ENCODE assay signal across 12 cellular contexts in genomic region chr17:21295036-21295952, GRCh38. TPM values are rescaled to one million over a fixed set of nuclear protein-coding genes. Genes with fewer than 3 reads are reported as not detected.
A peak's percentile ranks its signal among the peaks of the same experiment; 100 is the strongest.
DNase-seq lines count a peak whose midpoint lies in the region; ATAC-seq, FAIRE-seq and TF ChIP-seq lines count a peak whose summit lies in the region.
"Had no signal": no experiment of that assay in that cellular context is flagged by ENCODE, and none has a peak within 500 bp of the region (broad histone marks: within the 10 kb centered on the region; RNA-seq: fewer than 3 reads in every experiment).

No MANE protein-coding gene starts in this region.

- peaks cover 9% of the 10 kb centered on the region for H3K79me1 ChIP-seq in H1 (ENCODE audit: low read depth, low read length)

- TF ChIP-seq POLR2A in H1 (IDR thresholded peaks at IDR 0.05; ENCODE audit: control extremely low read depth in 1 of 2, low read depth in 2 of 2, low read length in 2 of 2): no peak

- WGBS in H1 (ENCODE audit: extremely low coverage in 1 of 2, insufficient coverage in 1 of 2, insufficient read length in 1 of 2, insufficient replicate concordance in 2 of 2, low coverage in 1 of 2, low lambda C conversion rate in 2 of 2, missing lambda C conversion rate in 1 of 2), 2 experiments: 84% methylated on average over 19 of the region's 19 CpGs; no CpG with 5 or more reads in 1 of the 2 experiments

- H2BK20ac ChIP-seq in H1 (ENCODE audit: low read length): no peak overlapping the region

- TF ChIP-seq CTCF in CD14-positive monocyte (IDR thresholded peaks at IDR 0.05) (no peak), H1 (IDR thresholded peaks at IDR 0.05; ENCODE audit: control extremely low read depth in 1 of 3, insufficient read depth in 1 of 3, low read depth in 1 of 3, low read length in 3 of 3) (no peak), colonic mucosa (IDR thresholded peaks at IDR 0.05) (no peak)

- TF ChIP-seq RAD21 in H1 (IDR thresholded peaks at IDR 0.05 in 1 of 2, conservative IDR thresholded peaks at IDR 0.05 in 1 of 2; ENCODE audit: low read depth in 2 of 2, low read length in 2 of 2): no peak

- H3K4me3 ChIP-seq in H1 (ENCODE audit: extremely low read depth in 1 of 4, insufficient read depth in 2 of 4, low read depth in 3 of 4, low read length in 4 of 4): no peak overlapping the region
- H3K4me3 ChIP-seq in mucosa of stomach (ENCODE audit: low read length): no peak overlapping the region
- no peak overlapping the region for H3K4me3 ChIP-seq in colonic mucosa
- H3K4me3 ChIP-seq: HAP-1, thoracic aorta had no signal

- 0 out of 4 replicates have a peak, but pooled peaks cover 0 to 3% of the 10 kb centered on the region in 2 experiments for H3K79me2 ChIP-seq in H1 (ENCODE audit: control insufficient read depth in 1 of 2, insufficient read depth in 2 of 2, low read length in 2 of 2)

- no peak overlapping the region for H3K56ac ChIP-seq in H1 (replicated peaks; ENCODE audit: insufficient read length, low read depth, low read length)

- no peaks in the 10 kb centered on the region for H3K27me3 ChIP-seq in H1 (replicated peaks in 1 of 4; ENCODE audit: control insufficient read depth in 3 of 4, extremely low read depth in 1 of 4, insufficient read depth in 3 of 4, low read length in 3 of 4)
- no peaks in the 10 kb centered on the region for H3K27me3 ChIP-seq in mucosa of stomach (ENCODE audit: control insufficient read depth, insufficient read depth, low read length)
- no peaks in the 10 kb centered on the region for H3K27me3 ChIP-seq in colonic mucosa

- no peak overlapping the region for H3K18ac ChIP-seq in H1 (ENCODE audit: extremely low read depth, low read length)

- H3K36me3 Mint-ChIP-seq in CD14-positive monocyte: peaks cover 43 to 75% of the 10 kb centered on the region in 2 donors

- peaks cover 34 to 79% of the 10 kb centered on the region in 2 experiments; a peak in 3 of 4 replicates for H3K9me3 ChIP-seq in H1 (ENCODE audit: insufficient read depth in 2 of 2, low read depth in 1 of 2, low read length in 1 of 2)
- no peaks in the 10 kb centered on the region for H3K9me3 ChIP-seq in mucosa of stomach (ENCODE audit: control insufficient read depth, low read length)
- H3K9me3 ChIP-seq in colonic mucosa: no peaks in the 10 kb centered on the region
- H3K9me3 ChIP-seq: thoracic aorta had no signal

- POLR2A ChIA-PET in H1 (lab: Charles Lee; ENCODE audit: partially characterized antibody): interaction anchor here (0.6 to 1.5 kb wide), 2 partner anchors 11 to 15 kb away, joined by 3 to 5 read pairs; no protein-coding TSS in a partner anchor

- H4K8ac ChIP-seq in H1 (ENCODE audit: extremely low read depth, insufficient read depth, low read length): no peak overlapping the region; the same call in 1 of the 2 replicates

- no peak overlapping the region for H4K5ac ChIP-seq in H1 (ENCODE audit: insufficient read length, low read depth, low read length)

- H4K20me1 ChIP-seq in H1 (replicated peaks in 1 of 2; ENCODE audit: control insufficient read depth in 1 of 2, insufficient read depth in 2 of 2, low read length in 2 of 2): peaks cover 0 to 2% of the 10 kb centered on the region in 2 experiments

- peak overlapping the region; percentile 9 to 75 (median 19) for H3K27ac Mint-ChIP-seq in CD14-positive monocyte

- H2BK12ac ChIP-seq in H1 (ENCODE audit: low read depth, low read length): no peak overlapping the region

- H3K23ac ChIP-seq in H1 (ENCODE audit: insufficient read length): no peak overlapping the region

- H3K4me1 Mint-ChIP-seq in CD14-positive monocyte: peaks cover 14% of the 10 kb centered on the region

- H3K4me2 ChIP-seq in H1 (ENCODE audit: insufficient read depth in 1 of 2, low read depth in 2 of 2, low read length in 2 of 2): no peak overlapping the region

- no peak overlapping the region for H3K4ac ChIP-seq in H1 (replicated peaks; ENCODE audit: insufficient read length, low read depth, low read length)

- intact Hi-C loops in CD14-positive monocyte (cut with micrococcal nuclease) (no loop called here), colonic mucosa (cut with DNase I) (no loop called here)

- no peak overlapping the region; the same call in 1 of the 2 replicates for H2BK15ac ChIP-seq in H1 (ENCODE audit: low read length)

- H3K4me3 Mint-ChIP-seq in CD14-positive monocyte: no peak overlapping the region

- FAIRE-seq in H1 (lab: Jason Lieb, UNC): no peak

- no peak overlapping the region for H4K91ac ChIP-seq in H1 (replicated peaks; ENCODE audit: insufficient read length, low read length)

- H2AK5ac ChIP-seq in H1 (ENCODE audit: low read depth, low read length): no peak overlapping the region

- H2BK120ac ChIP-seq in H1 (replicated peaks; ENCODE audit: low read depth, low read length): no peak overlapping the region

- no peaks in the 10 kb centered on the region for H3K23me2 ChIP-seq in H1 (ENCODE audit: low read depth, low read length)

- H3K14ac ChIP-seq in H1 (ENCODE audit: insufficient read length): no peak overlapping the region

- DNase-seq in CD14-positive monocyte (ENCODE audit: low spot score) (no peak), HUDEP-2 (lab: John Stamatoyannopoulos, UW; ENCODE audit: unreplicated experiment in 76 of 76) (peak in 68 of 76 experiments; percentile 20 to 81 (median 58)), H1 (ENCODE audit: low read depth in 1 of 2, low spot score in 2 of 2) (no peak), anterior cingulate cortex (lab: John Stamatoyannopoulos, UW) (no peak), NCI-H2029 treated with DMSO at 0.1 percent for 48 hours (lab: John Stamatoyannopoulos, UW) (no peak), colonic mucosa (no peak)
- DNase-seq: activated T-cell treated with anti-CD3 and anti-CD28 coated beads, Interleukin-2, amount 50 U/mL, for 1 hour; retina had no signal

- ATAC-seq in GM18519 (IDR thresholded peaks at IDR 0.05; ENCODE audit: low FRiP score, unreplicated experiment): no peak

- peaks cover 0 to 15% (median 4%) of the 10 kb centered on the region in 7 donors for H3K9me3 Mint-ChIP-seq in CD14-positive monocyte

- H3K27me3 Mint-ChIP-seq in CD14-positive monocyte (ENCODE audit: low read depth in 3 of 3): peaks cover 5 to 8% (median 5%) of the 10 kb centered on the region in 3 donors

- TF ChIP-seq EP300 in H1 (IDR thresholded peaks at IDR 0.05; ENCODE audit: borderline replicate concordance in 1 of 2, low read depth in 2 of 2, low read length in 2 of 2): no peak

- H3K27ac ChIP-seq in H1 (ENCODE audit: low read depth, low read length) (no peak overlapping the region), colonic mucosa (no peak overlapping the region)
- H3K27ac ChIP-seq: thoracic aorta had no signal

- H3K4me1 ChIP-seq in H1 (replicated peaks in 1 of 4; ENCODE audit: control insufficient read depth in 3 of 4, insufficient read depth in 4 of 4, low read length in 3 of 4) (no peaks in the 10 kb centered on the region), mucosa of stomach (ENCODE audit: control insufficient read depth, insufficient read depth, low read length) (peaks cover 13% of the 10 kb centered on the region), colonic mucosa (no peaks in the 10 kb centered on the region)
- H3K4me1 ChIP-seq: HAP-1 had no signal

- peak overlapping the region; percentile 3; the same call in 1 of the 2 replicates for H2BK5ac ChIP-seq in H1 (ENCODE audit: low read depth, low read length)

- CTCF ChIA-PET in H1 (lab: Charles Lee; ENCODE audit: partially characterized antibody): interaction anchor here (0.6 to 1.0 kb wide), 5 partner anchors 83 to 218 kb away, joined by 3 to 4 read pairs (median 4); no protein-coding TSS in a partner anchor

- H2AFZ ChIP-seq in H1 (ENCODE audit: low read length): no peak overlapping the region

- no peaks in the 10 kb centered on the region; a peak in 1 of 8 replicates for H3K36me3 ChIP-seq in H1 (ENCODE audit: control insufficient read depth in 2 of 4, insufficient read depth in 4 of 4, low read length in 3 of 4)
- peaks cover 4% of the 10 kb centered on the region for H3K36me3 ChIP-seq in mucosa of stomach (ENCODE audit: control insufficient read depth, insufficient read depth, low read length)
- H3K36me3 ChIP-seq in colonic mucosa: peaks cover 17% of the 10 kb centered on the region

- H3K9ac ChIP-seq in H1 (replicated peaks in 1 of 4; ENCODE audit: extremely low read depth in 1 of 4, low read depth in 3 of 4, low read length in 3 of 4): no peak overlapping the region
- H3K9ac ChIP-seq in mucosa of stomach (ENCODE audit: low read length): peak overlapping the region; percentile 45
- H3K9ac ChIP-seq in colonic mucosa (ENCODE audit: low read depth in 2 of 2, low read length in 2 of 2): no peak overlapping the region

TF ChIP-seq in H1, 55 proteins besides CTCF, POLR2A, EP300 and RAD21 (continues in another document):
- TF ChIP-seq KDM5A (IDR thresholded peaks at IDR 0.05; ENCODE audit: low read length) (no peak), EZH2 (IDR thresholded peaks at IDR 0.05; ENCODE audit: low read depth, low read length, severe bottlenecking) (no peak)
- TF ChIP-seq, protein P1, sequence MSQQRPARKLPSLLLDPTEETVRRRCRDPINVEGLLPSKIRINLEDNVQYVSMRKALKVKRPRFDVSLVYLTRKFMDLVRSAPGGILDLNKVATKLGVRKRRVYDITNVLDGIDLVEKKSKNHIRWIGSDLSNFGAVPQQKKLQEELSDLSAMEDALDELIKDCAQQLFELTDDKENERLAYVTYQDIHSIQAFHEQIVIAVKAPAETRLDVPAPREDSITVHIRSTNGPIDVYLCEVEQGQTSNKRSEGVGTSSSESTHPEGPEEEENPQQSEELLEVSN (IDR thresholded peaks at IDR 0.05): no peak

RNA-seq across cellular contexts. Expression of gene MAP2K3, which starts 10.8 kb away (rescaled TPM):
- 100 to 1,000 TPM; 107 to 166 TPM for polyA plus RNA-seq in CD14-positive monocyte
- total RNA-seq in H1 (2021; fragmentation: NEBNext Ultra II Directional; extraction: Animal tissue kit (Norgen Biotek cat#: 25700)): 32.4 and 33.5 TPM in 2 replicates
- 16.9 and 24.3 TPM in 2 replicates for polyA plus RNA-seq in H1 (2011; rRNA removed)
- polyA plus RNA-seq in H1 (2011; cell fraction: cytosol; rRNA removed): 15.7 TPM
- polyA plus RNA-seq in H1 (2011; cell fraction: nucleus; rRNA removed): 17.8 TPM
- polyA plus RNA-seq in H1 (2012, experiment 1 of 2): 17.6 to 31.6 TPM (median 28.7 TPM) in 4 replicates
- 29.4 TPM for polyA plus RNA-seq in H1 (2012, experiment 2 of 2)
- polyA plus RNA-seq in H1 (2013, experiment 1 of 2): 19.3 TPM
- polyA plus RNA-seq in H1 (2013, experiment 2 of 2): 20.9 TPM
- 8.4 and 10.1 TPM in 2 replicates for polyA minus RNA-seq in H1 (2011; rRNA and poly(A)+ RNA removed)
- 8.6 TPM for polyA minus RNA-seq in H1 (2011; cell fraction: cytosol; rRNA and poly(A)+ RNA removed)
- polyA minus RNA-seq in H1 (2011; cell fraction: nucleus; rRNA and poly(A)+ RNA removed): 13.8 TPM
- 10 to 100 TPM; 64.5 to 67.1 TPM for total RNA-seq in colonic mucosa

RNA-seq across cellular contexts. Expression of gene NATD1, which starts 42.1 kb away (rescaled TPM):
- polyA plus RNA-seq in CD14-positive monocyte (1 to 10 TPM; 3.0 to 3.8 TPM), H1 (2011; rRNA removed) (5.4 and 8.8 TPM in 2 replicates)
- 7.5 and 8.4 TPM in 2 replicates for total RNA-seq in H1 (2021; fragmentation: NEBNext Ultra II Directional; extraction: Animal tissue kit (Norgen Biotek cat#: 25700))
- polyA plus RNA-seq in H1 (2011; cell fraction: cytosol; rRNA removed): 6.3 TPM
- 7.7 TPM for polyA plus RNA-seq in H1 (2011; cell fraction: nucleus; rRNA removed)
- polyA plus RNA-seq in H1 (2012, experiment 1 of 2): 5.8 to 7.2 TPM (median 5.9 TPM) in 4 replicates
- polyA plus RNA-seq in H1 (2012, experiment 2 of 2): 5.1 TPM
- 4.8 TPM for polyA plus RNA-seq in H1 (2013, experiment 1 of 2)
- polyA plus RNA-seq in H1 (2013, experiment 2 of 2): 4.8 TPM
- 4.7 and 6.3 TPM in 2 replicates for polyA minus RNA-seq in H1 (2011; rRNA and poly(A)+ RNA removed)
- polyA minus RNA-seq in H1 (2011; cell fraction: cytosol; rRNA and poly(A)+ RNA removed): 5.9 TPM
- polyA minus RNA-seq in H1 (2011; cell fraction: nucleus; rRNA and poly(A)+ RNA removed): 5.7 TPM
- 1 to 10 TPM; 1.8 to 5.2 TPM for total RNA-seq in colonic mucosa

Comparison
In these comparisons a context has a peak if more than half of its experiments do, and no peak if none do; other contexts are left out.
1. DNase-seq: peak in HUDEP-2 (68 of 76); none in CD14-positive monocyte (single experiment), H1 (0 of 2), anterior cingulate cortex (0 of 58), NCI-H2029 treated with DMSO at 0.1 percent for 48 hours (single experiment) and colonic mucosa (single experiment).